10 cellular contexts compared by ENCODE assay signal in the genomic region with DNA sequence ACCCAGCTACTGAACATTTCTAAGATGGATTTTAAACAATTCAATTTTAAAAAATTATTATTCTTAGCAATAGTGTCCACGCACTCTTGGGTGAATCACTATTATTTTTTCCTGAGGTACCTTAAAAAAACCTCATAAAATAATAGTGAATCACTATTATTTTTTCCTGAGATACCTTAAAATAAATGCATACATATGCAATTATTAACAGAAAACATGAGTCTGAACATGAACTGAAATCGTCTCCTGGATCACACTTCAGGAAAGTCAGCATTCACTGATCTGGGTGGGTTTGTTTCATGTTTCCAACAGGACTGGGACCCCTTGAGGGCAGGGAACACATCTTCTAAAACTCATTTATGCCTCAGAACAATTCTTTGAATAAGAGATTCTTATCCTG.
"Had no signal": no experiment of that assay in that cellular context is flagged by ENCODE, and none has a peak within 500 bp of the region (broad histone marks: within the 10 kb centered on the region; RNA-seq: fewer than 3 reads in every experiment).

No MANE protein-coding gene starts in this region.

- H2AFZ ChIP-seq: GM23248 had no signal

- H3K4me1 ChIP-seq: HAP-1 had no signal

- H3K4me2 ChIP-seq: KMS-11 had no signal

- ATAC-seq: HCT116 had no signal

- H3K9me3 ChIP-seq: HAP-1 had no signal

- DNase-seq: GM23248, GOT3, H7, HFFc6, IMR-90, KBM-7 had no signal

- H3K4me3 ChIP-seq: GM23248, HAP-1 had no signal

- H3K36me3 ChIP-seq: HAP-1 had no signal

- H3K27ac ChIP-seq: GM23248, HL-60, KMS-11 had no signal

- H3K9ac ChIP-seq: GM23248, KMS-11 had no signal
